ENCODE assay signal across 13 cellular contexts in genomic region chr9:131836021-131836420, GRCh38.
DNase-seq lines count a peak whose midpoint lies in the region; ATAC-seq and TF ChIP-seq lines count a peak whose summit lies in the region.
"Had no signal": no experiment of that assay in that cellular context is flagged by ENCODE, and none has a peak within 500 bp of the region (broad histone marks: within the 10 kb centered on the region; RNA-seq: fewer than 3 reads in every experiment).

No MANE protein-coding gene starts in this region.

- H3K36me3 Mint-ChIP-seq in WTC11 (peaks cover 4% of the 10 kb centered on the region; the same call in 1 of the 2 replicates), nephron (ENCODE audit: low read depth) (no peaks in the 10 kb centered on the region)
- H3K36me3 Mint-ChIP-seq: CD4-positive, CD25-positive, alpha-beta regulatory T cell had no signal

- H3K36me3 ChIP-seq in BLaER1 treated with 17β-estradiol and CSF1 and Interleukin-3, amounts not matched to agents 10 nM and 100 nM, result peaks cover 0 to 7% (median 0%) of the 10 kb centered on the region in 11 experiments; a peak in 3 of 22 replicates

- H3K4me1 ChIP-seq in BLaER1 treated with 17β-estradiol and CSF1 and Interleukin-3, amounts not matched to agents 10 nM and 100 nM, result peaks cover 55 to 93% (median 85%) of the 10 kb centered on the region in 10 experiments
- H3K4me1 ChIP-seq: A549 had no signal

- intact Hi-C loops in posterior vena cava (cut with DNase I), result no loop called here

- H3K9me3 ChIP-seq in BLaER1 treated with 17β-estradiol and CSF1 and Interleukin-3, amounts not matched to agents 10 nM and 100 nM (replicated peaks in 1 of 11), result peaks cover 9 to 18% (median 13%) of the 10 kb centered on the region in 11 experiments

- no peak for ATAC-seq in WTC11
- ATAC-seq: A549, HCT116 had no signal

- CTCF ChIA-PET in WTC11 (lab: Charles Lee), result interaction anchor here (0.8 to 1.8 kb wide), 3 partner anchors 14 to 400 kb away, joined by 3 to 7 read pairs (median 4); no protein-coding TSS in a partner anchor

- H3K4me3 Mint-ChIP-seq in WTC11 (no peak overlapping the region), nephron (no peak overlapping the region)
- H3K4me3 Mint-ChIP-seq: CD4-positive, CD25-positive, alpha-beta regulatory T cell had no signal

- TF ChIP-seq CTCF in WTC11 (IDR thresholded peaks at IDR 0.05) (no peak), nephron (IDR thresholded peaks at IDR 0.05; ENCODE audit: unreplicated experiment in 3 of 3) (no peak)

- peaks cover 0 to 46% (median 0%) of the 10 kb centered on the region in 11 experiments; a peak in 7 of 22 replicates for H3K27me3 ChIP-seq in BLaER1 treated with 17β-estradiol and CSF1 and Interleukin-3, amounts not matched to agents 10 nM and 100 nM

- peak overlapping the region in 5 of 11 experiments; percentile 10 to 67 (median 46); a peak in 7 of 22 replicates for H3K27ac ChIP-seq in BLaER1 treated with 17β-estradiol and CSF1 and Interleukin-3, amounts not matched to agents 10 nM and 100 nM
- H3K27ac ChIP-seq: A549 had no signal

- H3K4me2 ChIP-seq in BLaER1 treated with 17β-estradiol and CSF1 and Interleukin-3, amounts not matched to agents 10 nM and 100 nM, result peak overlapping the region; percentile 76 to 98 (median 85)
- H3K4me2 ChIP-seq: A549 had no signal

- H3K9me3 Mint-ChIP-seq in WTC11, result peaks cover 9% of the 10 kb centered on the region
- peaks cover 3% of the 10 kb centered on the region for H3K9me3 Mint-ChIP-seq in nephron

- POLR2A ChIA-PET in WTC11 (lab: Charles Lee), result no interaction called here

- H3K27me3 Mint-ChIP-seq in WTC11 (ENCODE audit: low read depth) (peaks cover 5% of the 10 kb centered on the region; the same call in 1 of the 2 replicates), nephron (ENCODE audit: low read depth) (peaks cover 28% of the 10 kb centered on the region)

- peaks cover 0 to 14% (median 0%) of the 10 kb centered on the region in 11 experiments; a peak in 1 of 22 replicates for H4K20me1 ChIP-seq in BLaER1 treated with 17β-estradiol and CSF1 and Interleukin-3, amounts not matched to agents 10 nM and 100 nM

- DNase-seq in WTC11 (ENCODE audit: low spot score) (no peak), posterior vena cava (ENCODE audit: low spot score) (peak; percentile 51), amniotic stem cell (lab: John Stamatoyannopoulos, UW) (no peak), NCI-H82 treated with DMSO at 0.1 percent for 48 hours (lab: John Stamatoyannopoulos, UW; ENCODE audit: unreplicated experiment) (no peak)
- no peak for DNase-seq in stimulated activated CD4-positive, alpha-beta T cell treated with anti-CD3 and anti-CD28 coated beads, Interleukin-12 subunit alpha, Interleukin-12 subunit beta, amount 100 ng/mL, for 4 hours
- DNase-seq: CD4-positive, CD25-positive, alpha-beta regulatory T cell; DMS53; GF-D8; IMR-90 had no signal

- H3K27ac Mint-ChIP-seq in WTC11 (peak overlapping the region; percentile 32; the same call in 1 of the 2 replicates), nephron (peak overlapping the region; percentile 8 to 67 (median 53))

- H3K9ac ChIP-seq in BLaER1 treated with 17β-estradiol and CSF1 and Interleukin-3, amounts not matched to agents 10 nM and 100 nM, result peak overlapping the region in 7 of 11 experiments; percentile 7 to 63 (median 56); a peak in 8 of 22 replicates

- H3K4me3 ChIP-seq in BLaER1 treated with 17β-estradiol and CSF1 and Interleukin-3, amounts not matched to agents 10 nM and 100 nM, result peak overlapping the region in 2 of 10 experiments; percentile 6 to 27; a peak in 1 of 20 replicates
- H3K4me3 ChIP-seq: A549 had no signal

- H3K4me1 Mint-ChIP-seq in WTC11 (peaks cover 17% of the 10 kb centered on the region), nephron (peaks cover 18% of the 10 kb centered on the region)

TF ChIP-seq in WTC11, 78 proteins besides CTCF, POLR2A, EP300 and RAD21 (continues in another document):
- TF ChIP-seq ZMAT4 (CRISPR knock-in tag; IDR thresholded peaks at IDR 0.05), result no peak
- no peak for TF ChIP-seq HMGXB4 (CRISPR knock-in tag; IDR thresholded peaks at IDR 0.05)
- TF ChIP-seq NFYB (CRISPR knock-in tag; conservative IDR thresholded peaks at IDR 0.05; ENCODE audit: low read depth), result no peak
- TF ChIP-seq TEAD4 (CRISPR knock-in tag; IDR thresholded peaks at IDR 0.05), result no peak
- no peak for TF ChIP-seq ZNF425 (CRISPR knock-in tag; conservative IDR thresholded peaks at IDR 0.05)
- no peak for TF ChIP-seq IRF1 (CRISPR knock-in tag; IDR thresholded peaks at IDR 0.05)
- no peak for TF ChIP-seq ZNF512 (CRISPR knock-in tag; IDR thresholded peaks at IDR 0.05; ENCODE audit: borderline replicate concordance)
- no peak for TF ChIP-seq ZNF138 (CRISPR knock-in tag; conservative IDR thresholded peaks at IDR 0.05)
- no peak for TF ChIP-seq FOXP1 (CRISPR knock-in tag; IDR thresholded peaks at IDR 0.05; ENCODE audit: borderline replicate concordance)
